ENCODE assay signal across 8 cellular contexts in the genomic region with DNA sequence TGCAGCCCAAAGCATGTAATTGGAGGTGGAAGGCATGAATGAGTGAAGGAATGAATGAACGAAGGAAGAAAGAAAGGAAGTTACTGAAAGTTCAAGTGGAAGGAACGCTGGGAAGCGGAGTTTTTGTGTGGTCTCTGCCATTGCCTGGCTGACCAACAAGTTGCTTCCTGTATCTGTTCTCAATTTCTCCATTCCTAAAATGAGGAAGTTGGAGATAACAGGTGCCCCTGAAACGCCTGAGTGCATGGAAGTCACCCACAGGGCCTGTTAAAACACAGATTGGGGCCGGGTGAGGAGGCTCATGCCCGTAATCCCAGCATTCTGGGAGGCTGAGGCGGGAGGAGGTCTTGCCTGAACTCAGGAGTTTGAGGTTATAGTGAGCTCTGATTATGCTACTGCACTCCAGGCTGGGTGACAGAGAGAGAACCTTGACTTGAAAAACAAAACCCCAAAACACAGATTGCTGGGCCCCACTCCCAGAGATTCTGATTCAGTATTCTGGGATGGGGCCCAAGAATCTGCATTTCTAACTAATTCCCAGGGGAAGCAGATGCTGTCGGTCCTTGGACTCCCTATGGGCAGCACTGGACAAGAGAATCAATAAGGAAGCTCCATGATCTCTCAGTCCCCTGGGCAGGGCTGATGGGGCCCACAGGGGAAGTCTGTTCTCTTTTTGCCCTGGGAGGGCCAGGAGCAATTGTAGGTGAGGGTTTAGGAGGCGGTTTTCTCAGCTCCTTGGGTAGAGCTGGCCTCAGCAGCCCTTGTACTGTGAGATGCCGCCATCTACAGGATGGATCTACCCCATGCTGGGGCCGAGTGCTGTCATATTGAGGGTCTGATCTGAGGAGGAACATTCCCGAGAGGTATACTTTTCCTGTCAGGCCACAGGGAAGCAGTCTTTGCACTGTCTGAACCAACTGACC. TPM values are rescaled to one million over a fixed set of nuclear protein-coding genes. Genes with fewer than 3 reads are reported as not detected.
DNase-seq lines count a peak whose midpoint lies in the region; ATAC-seq and TF ChIP-seq lines count a peak whose summit lies in the region.

No MANE protein-coding gene starts in this region.

- no peak overlapping the region for H3K9ac ChIP-seq in neural progenitor cell

- H3K4me1 ChIP-seq in neural progenitor cell, result no peaks in the 10 kb centered on the region

- no peaks in the 10 kb centered on the region for H3K36me3 Mint-ChIP-seq in activated CD8-positive, alpha-beta memory T cell treated with anti-CD3 and anti-CD28 coated beads, Interleukin-2, amount 10 ng/mL, durations not matched to agents 7 days and 5 days
- no peaks in the 10 kb centered on the region for H3K36me3 Mint-ChIP-seq in neural progenitor cell
- H3K36me3 Mint-ChIP-seq in type B pancreatic cell, result no peaks in the 10 kb centered on the region

- no peak overlapping the region for H3K27ac Mint-ChIP-seq in activated CD8-positive, alpha-beta memory T cell treated with anti-CD3 and anti-CD28 coated beads, Interleukin-2, amount 10 ng/mL, durations not matched to agents 7 days and 5 days
- H3K27ac Mint-ChIP-seq in neural progenitor cell (peak overlapping the region; percentile 95), type B pancreatic cell (peak overlapping the region; percentile 84)

- H3K9me3 ChIP-seq in neural progenitor cell (ENCODE audit: low read depth), result no peaks in the 10 kb centered on the region

- TF ChIP-seq CTCF in fibroblast of pulmonary artery (IDR thresholded peaks at IDR 0.05; ENCODE audit: low read length, missing control alignments), result peak; percentile 66
- peak; percentile 64 for TF ChIP-seq CTCF in neural progenitor cell (IDR thresholded peaks at IDR 0.05)
- peak; percentile 72 for TF ChIP-seq CTCF in type B pancreatic cell (conservative IDR thresholded peaks at IDR 0.05)

- no peaks in the 10 kb centered on the region for H3K36me3 ChIP-seq in neural progenitor cell

- DNase-seq in SIG-M5 treated with dmso at 0.1 percent for 504 hours (lab: John Stamatoyannopoulos, UW; ENCODE audit: unreplicated experiment) (peak; percentile 65), SIG-M5 (lab: John Stamatoyannopoulos, UW) (no peak), NCI-H82 (lab: John Stamatoyannopoulos, UW) (peak; percentile 94), fibroblast of pulmonary artery (ENCODE audit: low read depth) (peak; percentile 70), neural progenitor cell (ENCODE audit: low spot score) (peak; percentile 87), type B pancreatic cell (ENCODE audit: extremely low spot score, unreplicated experiment) (peak; percentile 73)
- peak; percentile 79 for DNase-seq in activated CD8-positive, alpha-beta memory T cell treated with anti-CD3 and anti-CD28 coated beads, Interleukin-2, amount 10 ng/mL, durations not matched to agents 7 days and 5 days

- no peaks in the 10 kb centered on the region for H3F3A ChIP-seq in neural progenitor cell (ENCODE audit: low read depth)

- H3K4me1 Mint-ChIP-seq in activated CD8-positive, alpha-beta memory T cell treated with anti-CD3 and anti-CD28 coated beads, Interleukin-2, amount 10 ng/mL, durations not matched to agents 7 days and 5 days, result peaks cover 23% of the 10 kb centered on the region
- H3K4me1 Mint-ChIP-seq in neural progenitor cell (peaks cover 4% of the 10 kb centered on the region), type B pancreatic cell (ENCODE audit: unreplicated experiment) (peaks cover 4% of the 10 kb centered on the region)

- H3K4me3 ChIP-seq in fibroblast of pulmonary artery (replicated peaks; ENCODE audit: low read depth, low read length), result no peak overlapping the region
- no peak overlapping the region for H3K4me3 ChIP-seq in neural progenitor cell

- no peak overlapping the region for H3K4me2 ChIP-seq in neural progenitor cell

- CTCF ChIA-PET in activated CD8-positive, alpha-beta memory T cell treated with anti-CD3 and anti-CD28 coated beads, Interleukin-2, amount 10 ng/mL, durations not matched to agents 7 days and 5 days (lab: Charles Lee), result interaction anchor here (0.6 to 3.8 kb wide), 24 partner anchors 9 to 234 kb away, joined by 3 to 54 read pairs (median 4); partner anchors contain the start of genes FUCA1, GALE and PITHD1

- peaks cover 8% of the 10 kb centered on the region for H3K27me3 Mint-ChIP-seq in activated CD8-positive, alpha-beta memory T cell treated with anti-CD3 and anti-CD28 coated beads, Interleukin-2, amount 10 ng/mL, durations not matched to agents 7 days and 5 days
- H3K27me3 Mint-ChIP-seq in neural progenitor cell (ENCODE audit: insufficient read depth, low read depth), result no peaks in the 10 kb centered on the region
- H3K27me3 Mint-ChIP-seq in type B pancreatic cell, result no peaks in the 10 kb centered on the region

- H3K9me3 Mint-ChIP-seq in activated CD8-positive, alpha-beta memory T cell treated with anti-CD3 and anti-CD28 coated beads, Interleukin-2, amount 10 ng/mL, durations not matched to agents 7 days and 5 days (ENCODE audit: low read depth), result no peaks in the 10 kb centered on the region
- H3K9me3 Mint-ChIP-seq in neural progenitor cell (no peaks in the 10 kb centered on the region), type B pancreatic cell (no peaks in the 10 kb centered on the region)

- H3K27ac ChIP-seq in neural progenitor cell, result no peak overlapping the region

- no peaks in the 10 kb centered on the region for H3K27me3 ChIP-seq in neural progenitor cell

- no peaks in the 10 kb centered on the region for H3K79me2 ChIP-seq in neural progenitor cell (ENCODE audit: low read depth)

- H3K4me3 Mint-ChIP-seq in activated CD8-positive, alpha-beta memory T cell treated with anti-CD3 and anti-CD28 coated beads, Interleukin-2, amount 10 ng/mL, durations not matched to agents 7 days and 5 days, result no peak overlapping the region
- peak overlapping the region; percentile 46 for H3K4me3 Mint-ChIP-seq in neural progenitor cell
- H3K4me3 Mint-ChIP-seq in type B pancreatic cell, result no peak overlapping the region

- ATAC-seq in HG03135 (IDR thresholded peaks at IDR 0.05; ENCODE audit: unreplicated experiment), result peak; percentile 67
- peak; percentile 96 for ATAC-seq in activated CD8-positive, alpha-beta memory T cell treated with anti-CD3 and anti-CD28 coated beads, Interleukin-2, amount 10 ng/mL, durations not matched to agents 7 days and 5 days

- no peaks in the 10 kb centered on the region for H4K20me1 ChIP-seq in neural progenitor cell (ENCODE audit: low read depth)

- H2AFZ ChIP-seq in neural progenitor cell (replicated peaks), result no peak overlapping the region

RNA-seq across cellular contexts. Expression of gene CNR2, which starts 3.3 kb away (rescaled TPM):
- total RNA-seq in activated CD8-positive, alpha-beta memory T cell treated with anti-CD3 and anti-CD28 coated beads, Interleukin-2, amount 10 ng/mL, durations not matched to agents 7 days and 5 days, result under 1 TPM; 0.14 to 0.47 TPM
- total RNA-seq in neural progenitor cell (ENCODE audit: low replicate concordance), result not detected in 2 replicates
- not detected in 2 replicates for total RNA-seq in type B pancreatic cell (ENCODE audit: low replicate concordance)

RNA-seq across cellular contexts. Expression of gene PNRC2, which starts 43.2 kb away (rescaled TPM):
- total RNA-seq in activated CD8-positive, alpha-beta memory T cell treated with anti-CD3 and anti-CD28 coated beads, Interleukin-2, amount 10 ng/mL, durations not matched to agents 7 days and 5 days, result 100 to 1,000 TPM; 139 to 147 TPM
- total RNA-seq in neural progenitor cell (ENCODE audit: low replicate concordance) (258 and 365 TPM in 2 replicates), type B pancreatic cell (ENCODE audit: low replicate concordance) (132 and 146 TPM in 2 replicates)

RNA-seq across cellular contexts. Expression of gene FUCA1, which starts 48.4 kb away (rescaled TPM):
- 1 to 10 TPM; 5.6 to 6.5 TPM for total RNA-seq in activated CD8-positive, alpha-beta memory T cell treated with anti-CD3 and anti-CD28 coated beads, Interleukin-2, amount 10 ng/mL, durations not matched to agents 7 days and 5 days
- total RNA-seq in neural progenitor cell (ENCODE audit: low replicate concordance) (10.2 and 12.6 TPM in 2 replicates), type B pancreatic cell (ENCODE audit: low replicate concordance) (20.6 and 40.8 TPM in 2 replicates)
